In the genomic region with DNA sequence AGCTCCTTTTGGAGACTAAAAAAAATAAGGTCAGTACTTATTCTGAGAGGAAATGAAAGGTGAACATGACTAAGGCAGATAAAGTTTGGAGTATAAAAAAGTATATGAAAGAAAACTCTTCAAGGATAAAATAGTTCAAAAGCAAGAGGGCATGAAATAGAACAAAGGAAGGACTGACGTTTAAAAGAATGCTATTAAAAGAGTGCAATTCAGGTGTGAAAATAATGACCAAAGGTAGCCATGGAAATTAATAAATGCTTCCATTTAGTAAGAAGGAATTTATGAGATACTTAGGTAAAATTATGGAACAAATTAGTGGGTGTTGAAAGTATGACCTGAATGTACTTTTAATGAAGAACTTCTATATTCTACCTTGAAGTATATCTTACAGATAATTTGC, we compare ENCODE assay signal across 4 cellular contexts.
"Had no signal": no experiment of that assay in that cellular context is flagged by ENCODE, and none has a peak within 500 bp of the region (broad histone marks: within the 10 kb centered on the region; RNA-seq: fewer than 3 reads in every experiment).

No MANE protein-coding gene starts in this region.

- H3K27ac Mint-ChIP-seq: IgD-negative memory B cell had no signal

- H3K36me3 Mint-ChIP-seq: IgD-negative memory B cell had no signal

- DNase-seq: IMR-90, KBM-7, KG1 had no signal

- H3K4me1 Mint-ChIP-seq: IgD-negative memory B cell had no signal

- H3K4me3 Mint-ChIP-seq: IgD-negative memory B cell had no signal
